In the genomic region with DNA sequence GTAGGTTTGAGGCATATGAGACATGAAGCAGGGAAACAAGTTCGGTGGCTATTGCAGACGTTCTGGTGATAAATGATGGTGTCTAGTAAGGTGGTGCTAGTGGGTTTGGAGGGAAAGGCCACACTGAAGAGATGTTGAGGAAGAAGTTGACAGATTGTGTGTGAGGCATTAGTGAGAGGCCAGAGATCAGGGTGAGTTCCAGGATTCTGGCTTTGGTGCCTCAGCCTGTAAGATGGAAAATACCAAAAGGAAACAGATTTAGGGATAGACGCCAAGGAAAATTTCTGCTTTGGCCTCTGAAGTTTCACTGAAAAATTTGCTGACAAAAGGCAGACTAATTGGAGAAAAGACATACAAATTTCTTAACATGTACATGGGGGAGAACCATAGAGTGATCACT, we compare ENCODE assay signal across 2 cellular contexts.
TF ChIP-seq lines count a peak whose summit lies in the region.

No MANE protein-coding gene starts in this region.

TF ChIP-seq in liver, 16 proteins besides CTCF, POLR2A, EP300 and RAD21:
- TF ChIP-seq RXRA (IDR thresholded peaks at IDR 0.05) (no peak), FOXA1 (IDR thresholded peaks at IDR 0.05) (no peak), NR2F2 (IDR thresholded peaks at IDR 0.05) (peak; percentile 51)
- TF ChIP-seq, protein P1, sequence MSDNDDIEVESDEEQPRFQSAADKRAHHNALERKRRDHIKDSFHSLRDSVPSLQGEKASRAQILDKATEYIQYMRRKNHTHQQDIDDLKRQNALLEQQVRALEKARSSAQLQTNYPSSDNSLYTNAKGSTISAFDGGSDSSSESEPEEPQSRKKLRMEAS (IDR thresholded peaks at IDR 0.05): no peak

TF ChIP-seq in HepG2, 621 proteins besides CTCF, POLR2A, EP300 and RAD21:
- TF ChIP-seq KDM2A (CRISPR knock-in tag; IDR thresholded peaks at IDR 0.05; ENCODE audit: borderline replicate concordance, low read depth) (no peak), MED8 (CRISPR knock-in tag; IDR thresholded peaks at IDR 0.05; ENCODE audit: insufficient replicate concordance) (no peak), ATF7 (IDR thresholded peaks at IDR 0.05) (no peak), ATF7 (CRISPR knock-in tag; IDR thresholded peaks at IDR 0.05) (no peak), ZNF530 (CRISPR knock-in tag; IDR thresholded peaks at IDR 0.05; ENCODE audit: low read depth) (no peak), TARDBP (CRISPR knock-in tag; IDR thresholded peaks at IDR 0.05) (no peak), U2AF2 (IDR thresholded peaks at IDR 0.05; ENCODE audit: low read depth, low read length) (no peak), MTF1 (CRISPR knock-in tag; IDR thresholded peaks at IDR 0.05) (no peak), ESRRA (CRISPR knock-in tag; IDR thresholded peaks at IDR 0.05; ENCODE audit: low read depth) (no peak), ZNF292 (CRISPR knock-in tag; IDR thresholded peaks at IDR 0.05; ENCODE audit: borderline replicate concordance, low read depth) (no peak), ATM (IDR thresholded peaks at IDR 0.05; ENCODE audit: borderline replicate concordance) (no peak), ZNF33A (CRISPR knock-in tag; IDR thresholded peaks at IDR 0.05; ENCODE audit: borderline replicate concordance) (no peak), PPARG (CRISPR knock-in tag; conservative IDR thresholded peaks at IDR 0.05) (no peak), RFX5 (IDR thresholded peaks at IDR 0.05; ENCODE audit: low read depth, low read length) (no peak)
- TF ChIP-seq, protein P2, sequence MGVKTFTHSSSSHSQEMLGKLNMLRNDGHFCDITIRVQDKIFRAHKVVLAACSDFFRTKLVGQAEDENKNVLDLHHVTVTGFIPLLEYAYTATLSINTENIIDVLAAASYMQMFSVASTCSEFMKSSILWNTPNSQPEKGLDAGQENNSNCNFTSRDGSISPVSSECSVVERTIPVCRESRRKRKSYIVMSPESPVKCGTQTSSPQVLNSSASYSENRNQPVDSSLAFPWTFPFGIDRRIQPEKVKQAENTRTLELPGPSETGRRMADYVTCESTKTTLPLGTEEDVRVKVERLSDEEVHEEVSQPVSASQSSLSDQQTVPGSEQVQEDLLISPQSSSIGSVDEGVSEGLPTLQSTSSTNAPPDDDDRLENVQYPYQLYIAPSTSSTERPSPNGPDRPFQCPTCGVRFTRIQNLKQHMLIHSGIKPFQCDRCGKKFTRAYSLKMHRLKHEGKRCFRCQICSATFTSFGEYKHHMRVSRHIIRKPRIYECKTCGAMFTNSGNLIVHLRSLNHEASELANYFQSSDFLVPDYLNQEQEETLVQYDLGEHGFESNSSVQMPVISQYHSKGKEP (CRISPR knock-in tag; IDR thresholded peaks at IDR 0.05): no peak
- TF ChIP-seq, protein P3, sequence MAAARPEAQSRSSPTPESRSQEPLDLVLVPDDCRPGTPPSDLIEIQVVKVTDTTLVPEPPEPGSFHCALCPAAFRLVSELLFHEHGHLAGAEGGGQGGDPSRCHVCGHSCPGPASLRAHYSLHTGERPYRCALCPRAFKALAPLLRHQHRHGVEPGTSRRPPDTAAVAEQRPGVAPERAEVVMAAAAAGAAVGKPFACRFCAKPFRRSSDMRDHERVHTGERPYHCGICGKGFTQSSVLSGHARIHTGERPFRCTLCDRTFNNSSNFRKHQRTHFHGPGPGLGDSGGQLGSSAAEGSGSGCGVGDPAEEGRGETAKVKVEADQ (CRISPR knock-in tag; IDR thresholded peaks at IDR 0.05; ENCODE audit: borderline replicate concordance): no peak
- TF ChIP-seq, protein P4, sequence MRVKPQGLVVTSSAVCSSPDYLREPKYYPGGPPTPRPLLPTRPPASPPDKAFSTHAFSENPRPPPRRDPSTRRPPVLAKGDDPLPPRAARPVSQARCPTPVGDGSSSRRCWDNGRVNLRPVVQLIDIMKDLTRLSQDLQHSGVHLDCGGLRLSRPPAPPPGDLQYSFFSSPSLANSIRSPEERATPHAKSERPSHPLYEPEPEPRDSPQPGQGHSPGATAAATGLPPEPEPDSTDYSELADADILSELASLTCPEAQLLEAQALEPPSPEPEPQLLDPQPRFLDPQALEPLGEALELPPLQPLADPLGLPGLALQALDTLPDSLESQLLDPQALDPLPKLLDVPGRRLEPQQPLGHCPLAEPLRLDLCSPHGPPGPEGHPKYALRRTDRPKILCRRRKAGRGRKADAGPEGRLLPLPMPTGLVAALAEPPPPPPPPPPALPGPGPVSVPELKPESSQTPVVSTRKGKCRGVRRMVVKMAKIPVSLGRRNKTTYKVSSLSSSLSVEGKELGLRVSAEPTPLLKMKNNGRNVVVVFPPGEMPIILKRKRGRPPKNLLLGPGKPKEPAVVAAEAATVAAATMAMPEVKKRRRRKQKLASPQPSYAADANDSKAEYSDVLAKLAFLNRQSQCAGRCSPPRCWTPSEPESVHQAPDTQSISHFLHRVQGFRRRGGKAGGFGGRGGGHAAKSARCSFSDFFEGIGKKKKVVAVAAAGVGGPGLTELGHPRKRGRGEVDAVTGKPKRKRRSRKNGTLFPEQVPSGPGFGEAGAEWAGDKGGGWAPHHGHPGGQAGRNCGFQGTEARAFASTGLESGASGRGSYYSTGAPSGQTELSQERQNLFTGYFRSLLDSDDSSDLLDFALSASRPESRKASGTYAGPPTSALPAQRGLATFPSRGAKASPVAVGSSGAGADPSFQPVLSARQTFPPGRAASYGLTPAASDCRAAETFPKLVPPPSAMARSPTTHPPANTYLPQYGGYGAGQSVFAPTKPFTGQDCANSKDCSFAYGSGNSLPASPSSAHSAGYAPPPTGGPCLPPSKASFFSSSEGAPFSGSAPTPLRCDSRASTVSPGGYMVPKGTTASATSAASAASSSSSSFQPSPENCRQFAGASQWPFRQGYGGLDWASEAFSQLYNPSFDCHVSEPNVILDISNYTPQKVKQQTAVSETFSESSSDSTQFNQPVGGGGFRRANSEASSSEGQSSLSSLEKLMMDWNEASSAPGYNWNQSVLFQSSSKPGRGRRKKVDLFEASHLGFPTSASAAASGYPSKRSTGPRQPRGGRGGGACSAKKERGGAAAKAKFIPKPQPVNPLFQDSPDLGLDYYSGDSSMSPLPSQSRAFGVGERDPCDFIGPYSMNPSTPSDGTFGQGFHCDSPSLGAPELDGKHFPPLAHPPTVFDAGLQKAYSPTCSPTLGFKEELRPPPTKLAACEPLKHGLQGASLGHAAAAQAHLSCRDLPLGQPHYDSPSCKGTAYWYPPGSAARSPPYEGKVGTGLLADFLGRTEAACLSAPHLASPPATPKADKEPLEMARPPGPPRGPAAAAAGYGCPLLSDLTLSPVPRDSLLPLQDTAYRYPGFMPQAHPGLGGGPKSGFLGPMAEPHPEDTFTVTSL (CRISPR knock-in tag; IDR thresholded peaks at IDR 0.05; ENCODE audit: borderline replicate concordance): no peak
- TF ChIP-seq, protein P5, sequence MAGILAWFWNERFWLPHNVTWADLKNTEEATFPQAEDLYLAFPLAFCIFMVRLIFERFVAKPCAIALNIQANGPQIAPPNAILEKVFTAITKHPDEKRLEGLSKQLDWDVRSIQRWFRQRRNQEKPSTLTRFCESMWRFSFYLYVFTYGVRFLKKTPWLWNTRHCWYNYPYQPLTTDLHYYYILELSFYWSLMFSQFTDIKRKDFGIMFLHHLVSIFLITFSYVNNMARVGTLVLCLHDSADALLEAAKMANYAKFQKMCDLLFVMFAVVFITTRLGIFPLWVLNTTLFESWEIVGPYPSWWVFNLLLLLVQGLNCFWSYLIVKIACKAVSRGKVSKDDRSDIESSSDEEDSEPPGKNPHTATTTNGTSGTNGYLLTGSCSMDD (CRISPR knock-in tag; IDR thresholded peaks at IDR 0.05): no peak
- TF ChIP-seq, protein P6, sequence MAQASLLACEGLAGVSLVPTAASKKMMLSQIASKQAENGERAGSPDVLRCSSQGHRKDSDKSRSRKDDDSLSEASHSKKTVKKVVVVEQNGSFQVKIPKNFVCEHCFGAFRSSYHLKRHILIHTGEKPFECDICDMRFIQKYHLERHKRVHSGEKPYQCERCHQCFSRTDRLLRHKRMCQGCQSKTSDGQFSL (CRISPR knock-in tag; IDR thresholded peaks at IDR 0.05): no peak
- TF ChIP-seq, protein P7, sequence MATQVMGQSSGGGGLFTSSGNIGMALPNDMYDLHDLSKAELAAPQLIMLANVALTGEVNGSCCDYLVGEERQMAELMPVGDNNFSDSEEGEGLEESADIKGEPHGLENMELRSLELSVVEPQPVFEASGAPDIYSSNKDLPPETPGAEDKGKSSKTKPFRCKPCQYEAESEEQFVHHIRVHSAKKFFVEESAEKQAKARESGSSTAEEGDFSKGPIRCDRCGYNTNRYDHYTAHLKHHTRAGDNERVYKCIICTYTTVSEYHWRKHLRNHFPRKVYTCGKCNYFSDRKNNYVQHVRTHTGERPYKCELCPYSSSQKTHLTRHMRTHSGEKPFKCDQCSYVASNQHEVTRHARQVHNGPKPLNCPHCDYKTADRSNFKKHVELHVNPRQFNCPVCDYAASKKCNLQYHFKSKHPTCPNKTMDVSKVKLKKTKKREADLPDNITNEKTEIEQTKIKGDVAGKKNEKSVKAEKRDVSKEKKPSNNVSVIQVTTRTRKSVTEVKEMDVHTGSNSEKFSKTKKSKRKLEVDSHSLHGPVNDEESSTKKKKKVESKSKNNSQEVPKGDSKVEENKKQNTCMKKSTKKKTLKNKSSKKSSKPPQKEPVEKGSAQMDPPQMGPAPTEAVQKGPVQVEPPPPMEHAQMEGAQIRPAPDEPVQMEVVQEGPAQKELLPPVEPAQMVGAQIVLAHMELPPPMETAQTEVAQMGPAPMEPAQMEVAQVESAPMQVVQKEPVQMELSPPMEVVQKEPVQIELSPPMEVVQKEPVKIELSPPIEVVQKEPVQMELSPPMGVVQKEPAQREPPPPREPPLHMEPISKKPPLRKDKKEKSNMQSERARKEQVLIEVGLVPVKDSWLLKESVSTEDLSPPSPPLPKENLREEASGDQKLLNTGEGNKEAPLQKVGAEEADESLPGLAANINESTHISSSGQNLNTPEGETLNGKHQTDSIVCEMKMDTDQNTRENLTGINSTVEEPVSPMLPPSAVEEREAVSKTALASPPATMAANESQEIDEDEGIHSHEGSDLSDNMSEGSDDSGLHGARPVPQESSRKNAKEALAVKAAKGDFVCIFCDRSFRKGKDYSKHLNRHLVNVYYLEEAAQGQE (IDR thresholded peaks at IDR 0.05; ENCODE audit: borderline replicate concordance in 1 of 2, low read depth in 1 of 2, low read length in 2 of 2): no peak
